ENCODE assay signal across 1 cellular context in the genomic region with DNA sequence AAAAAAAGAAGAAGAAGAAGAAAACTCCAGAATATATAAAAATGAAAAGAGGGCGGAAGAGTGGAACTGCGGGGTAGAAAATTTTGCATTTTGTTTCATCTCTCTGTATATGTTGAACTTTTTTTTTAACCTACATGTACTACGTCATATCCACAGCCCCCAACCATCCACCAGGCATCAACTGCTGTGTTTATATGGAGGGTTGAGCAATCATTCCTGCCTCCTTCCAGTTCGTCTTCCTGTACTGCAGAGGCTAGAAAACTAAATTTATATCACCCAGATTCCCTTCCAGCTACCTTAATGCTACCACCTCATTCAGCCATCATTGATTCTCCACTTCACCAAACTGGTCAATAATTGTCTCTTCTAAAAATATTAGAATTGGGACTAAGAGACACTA.
TF ChIP-seq lines count a peak whose summit lies in the region.

No MANE protein-coding gene starts in this region.

TF ChIP-seq in HepG2, 621 proteins besides CTCF, POLR2A, EP300 and RAD21:
- TF ChIP-seq MEIS1 (CRISPR knock-in tag; IDR thresholded peaks at IDR 0.05; ENCODE audit: borderline replicate concordance) (no peak), JDP2 (CRISPR knock-in tag; IDR thresholded peaks at IDR 0.05; ENCODE audit: borderline replicate concordance) (no peak), CEBPB (IDR thresholded peaks at IDR 0.05; ENCODE audit: borderline replicate concordance, low read depth, low read length) (0 out of 2 replicates have a peak, but pooled peaks have one; percentile 12), PRPF4 (IDR thresholded peaks at IDR 0.05; ENCODE audit: low read depth, low read length, poor library complexity, severe bottlenecking) (no peak), NFRKB (IDR thresholded peaks at IDR 0.05) (no peak), ZNF570 (CRISPR knock-in tag; IDR thresholded peaks at IDR 0.05; ENCODE audit: borderline replicate concordance) (no peak), ZMYM4 (CRISPR knock-in tag; IDR thresholded peaks at IDR 0.05) (no peak)
- TF ChIP-seq, protein P1, sequence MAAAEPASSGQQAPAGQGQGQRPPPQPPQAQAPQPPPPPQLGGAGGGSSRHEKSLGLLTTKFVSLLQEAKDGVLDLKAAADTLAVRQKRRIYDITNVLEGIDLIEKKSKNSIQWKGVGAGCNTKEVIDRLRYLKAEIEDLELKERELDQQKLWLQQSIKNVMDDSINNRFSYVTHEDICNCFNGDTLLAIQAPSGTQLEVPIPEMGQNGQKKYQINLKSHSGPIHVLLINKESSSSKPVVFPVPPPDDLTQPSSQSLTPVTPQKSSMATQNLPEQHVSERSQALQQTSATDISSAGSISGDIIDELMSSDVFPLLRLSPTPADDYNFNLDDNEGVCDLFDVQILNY (CRISPR knock-in tag; conservative IDR thresholded peaks at IDR 0.05): no peak
